In genomic region chr17:12020595-12021590, GRCh38 we compare ENCODE assay signal across 8 cellular contexts. TPM values are rescaled to one million over a fixed set of nuclear protein-coding genes. Genes with fewer than 3 reads are reported as not detected.
DNase-seq lines count a peak whose midpoint lies in the region; ATAC-seq and TF ChIP-seq lines count a peak whose summit lies in the region.

TSS of gene MAP2K4 (plus strand) at chr17:12020877. CDS start at chr17:12020887, 10 bp downstream.

- H3K4me3 ChIP-seq in coronary artery = peak within 1 kb of the TSS; percentile 98

- peak within 1 kb of the TSS; percentile 83 to 93 for H3K27ac ChIP-seq in coronary artery

- peak; percentile 94 for ATAC-seq in GM18909 (IDR thresholded peaks at IDR 0.05; ENCODE audit: poor library complexity, unreplicated experiment)
- ATAC-seq in HG03159 (IDR thresholded peaks at IDR 0.05; ENCODE audit: unreplicated experiment) = peak; percentile 96

- TF ChIP-seq CTCF in AG09319 (IDR thresholded peaks at IDR 0.05; ENCODE audit: low read depth, low read length) = no peak
- no peak for TF ChIP-seq CTCF in coronary artery (IDR thresholded peaks at IDR 0.05)

- DNase-seq in AG09319 (ENCODE audit: extremely low read depth, low read depth) (peak; percentile 73), NCI-H460 (ENCODE audit: extremely low read depth, low read depth) (peak; percentile 85), coronary artery (ENCODE audit: low spot score) (peak; percentile 95), left kidney (ENCODE audit: low read depth, low spot score) (peak; percentile 95)
- peak; percentile 94 for DNase-seq in activated CD4-positive, alpha-beta T cell treated with anti-CD3 and anti-CD28 coated beads for 48 hours
- DNase-seq in stimulated activated CD4-positive, alpha-beta T cell treated with anti-CD3 and anti-CD28 coated beads, Interleukin-1b, Interleukin-23, amount 100 ng/mL, for 48 hours = peak; percentile 91

RNA-seq across cellular contexts. Expression of gene MAP2K4, which starts in this region (rescaled TPM):
- total RNA-seq in NCI-H460 (2014; rRNA removed; shearing (Covaris generic)) = 29.5 and 36.6 TPM in 2 replicates
- polyA plus RNA-seq in NCI-H460 (2014; cell fraction: nucleus; rRNA removed) = 12.2 and 17.8 TPM in 2 replicates

Comparison
In these comparisons a context has a peak if more than half of its experiments do, and no peak if none do; other contexts are left out.
1. Peak in every context shown above with its lines: DNase-seq, ATAC-seq, H3K4me3 ChIP-seq and H3K27ac ChIP-seq.